ENCODE assay signal across 8 cellular contexts in genomic region chr2:64643838-64644219, GRCh38. TPM values are rescaled to one million over a fixed set of nuclear protein-coding genes. Genes with fewer than 3 reads are reported as not detected.
DNase-seq lines count a peak whose midpoint lies in the region; ATAC-seq and TF ChIP-seq lines count a peak whose summit lies in the region.

No MANE protein-coding gene starts in this region.

- POLR2A ChIA-PET in MCF 10A (lab: Yijun Ruan, JAX), result interaction anchor here (1.0 to 17.8 kb wide), 25 partner anchors 8 to 232 kb away, joined by 3 to 724 read pairs (median 4); partner anchors contain the start of genes AFTPH and SERTAD2

- TF ChIP-seq CTCF in MCF 10A (IDR thresholded peaks at IDR 0.05; ENCODE audit: unreplicated experiment) (no peak), natural killer cell (IDR thresholded peaks at IDR 0.05) (no peak)

- H3K9me3 Mint-ChIP-seq in MCF 10A (ENCODE audit: unreplicated experiment) (no peaks in the 10 kb centered on the region), natural killer cell (no peaks in the 10 kb centered on the region)

- H3K9ac ChIP-seq in BLaER1, result peak overlapping the region; percentile 79; the same call in 1 of the 2 replicates

- ATAC-seq in HG03280 (IDR thresholded peaks at IDR 0.05; ENCODE audit: unreplicated experiment) (peak; percentile 0), natural killer cell (peak; percentile 71 to 84 (median 83))

- H3K27me3 Mint-ChIP-seq in MCF 10A (ENCODE audit: insufficient read depth, unreplicated experiment) (no peaks in the 10 kb centered on the region), natural killer cell (ENCODE audit: low read depth in 2 of 2) (no peaks in the 10 kb centered on the region)

- peaks cover 5% of the 10 kb centered on the region for H3K36me3 Mint-ChIP-seq in MCF 10A (ENCODE audit: insufficient read depth, unreplicated experiment)
- no peaks in the 10 kb centered on the region for H3K36me3 Mint-ChIP-seq in natural killer cell

- H3K4me1 Mint-ChIP-seq in MCF 10A (ENCODE audit: insufficient read depth, unreplicated experiment) (peaks cover 31% of the 10 kb centered on the region), natural killer cell (peaks cover 57 to 65% of the 10 kb centered on the region in 2 donors)

- intact Hi-C loops in MCF 10A (cut with micrococcal nuclease) (loop anchor here (1.0 to 10.0 kb wide), 3 partner anchors 57 to 191 kb away; no protein-coding TSS in a partner anchor), natural killer cell (cut with micrococcal nuclease) (loop anchor here (1.0 to 10.0 kb wide), 7 partner anchors 9 to 581 kb away; partner anchors contain the start of genes ACTR2, AFTPH, CEP68 and SERTAD2)

- DNase-seq in MCF 10A (ENCODE audit: unreplicated experiment) (no peak), natural killer cell (peak; percentile 60), GM19238 (ENCODE audit: insufficient read length, low spot score) (no peak), NCI-H774 (lab: John Stamatoyannopoulos, UW) (no peak), DMS 273 treated with DMSO at 0.1 percent for 48 hours (lab: John Stamatoyannopoulos, UW) (no peak)
- no peak for DNase-seq in stimulated activated CD8-positive, alpha-beta memory T cell treated with anti-CD3 and anti-CD28 coated beads, Interleukin-4, amount 100 ng/mL, for 48 hours

- no peaks in the 10 kb centered on the region for H3K27me3 ChIP-seq in BLaER1

- peak overlapping the region; percentile 96 for H3K27ac Mint-ChIP-seq in MCF 10A (ENCODE audit: low read depth, unreplicated experiment)
- peak overlapping the region; percentile 98 to 99 for H3K27ac Mint-ChIP-seq in natural killer cell

- H3K4me3 Mint-ChIP-seq in MCF 10A (ENCODE audit: unreplicated experiment) (peak overlapping the region; percentile 78), natural killer cell (peak overlapping the region; percentile 96)

- peak overlapping the region; percentile 82; the same call in 1 of the 2 replicates for H3K27ac ChIP-seq in BLaER1

- CTCF ChIA-PET in MCF 10A (lab: Yijun Ruan, JAX), result interaction anchor here (0.5 to 5.7 kb wide), 13 partner anchors 8 to 313 kb away, joined by 3 to 44 read pairs (median 5); partner anchors contain the start of gene AFTPH

- H4K20me1 ChIP-seq in BLaER1, result peaks cover 98% of the 10 kb centered on the region

- no peaks in the 10 kb centered on the region for H3K9me3 ChIP-seq in BLaER1

- BruUV-seq in MCF 10A (replicated peaks; lab: Mats Ljungman, UMichigan), result no TSS peak

- peak overlapping the region; percentile 97 for H3K4me2 ChIP-seq in BLaER1

- H3K4me3 ChIP-seq in BLaER1, result no peak overlapping the region

- peaks cover 77% of the 10 kb centered on the region for H3K4me1 ChIP-seq in BLaER1

- 0 out of 2 replicates have a peak, but pooled peaks cover 8% of the 10 kb centered on the region for H3K36me3 ChIP-seq in BLaER1

RNA-seq across cellular contexts. Expression of gene SERTAD2, which starts 9.9 kb away (rescaled TPM):
- total RNA-seq in MCF 10A (2022), result 15.0 and 21.6 TPM in 2 replicates
- 10 to 100 TPM; 45.6 to 71.2 (median 55.8) TPM for total RNA-seq in natural killer cell
